ENCODE assay signal across 25 cellular contexts in genomic region chr12:51361419-51362016, GRCh38. TPM values are rescaled to one million over a fixed set of nuclear protein-coding genes. Genes with fewer than 3 reads are reported as not detected.
DNase-seq lines count a peak whose midpoint lies in the region; ATAC-seq and TF ChIP-seq lines count a peak whose summit lies in the region.
"Had no signal": no experiment of that assay in that cellular context is flagged by ENCODE, and none has a peak within 500 bp of the region (broad histone marks: within the 10 kb centered on the region; RNA-seq: fewer than 3 reads in every experiment).

No MANE protein-coding gene starts in this region.

- no peak overlapping the region for H3K4me3 Mint-ChIP-seq in T-helper 1 cell treated with Interleukin-12 subunit alpha and Interleukin-12 subunit beta and Interleukin-4 antibody, amounts not matched to agents 30 μg/mL and 1 μg/mL, for 36 hours
- H3K4me3 Mint-ChIP-seq: effector memory CD8-positive, alpha-beta T cell had no signal

- peaks cover 8% of the 10 kb centered on the region for H3K4me1 Mint-ChIP-seq in T-helper 1 cell treated with Interleukin-12 subunit alpha and Interleukin-12 subunit beta and Interleukin-4 antibody, amounts not matched to agents 30 μg/mL and 1 μg/mL, for 36 hours (ENCODE audit: low read depth)

- no peaks in the 10 kb centered on the region for H3K9me3 ChIP-seq in SK-N-SH

- H3K4me3 ChIP-seq in SK-N-SH (ENCODE audit: low read depth in 2 of 2, low read length in 1 of 2) = no peak overlapping the region

- H3K27ac ChIP-seq in SK-N-SH (ENCODE audit: low read depth in 2 of 2, low read length in 1 of 2) = no peak overlapping the region; a peak in 1 of 4 replicates
- H3K27ac ChIP-seq: WERI-Rb-1 had no signal

- no peak for ATAC-seq in HG02970 (IDR thresholded peaks at IDR 0.05; ENCODE audit: low FRiP score, unreplicated experiment)
- ATAC-seq: effector memory CD8-positive, alpha-beta T cell; left cardiac atrium had no signal

- WGBS in SK-N-SH (ENCODE audit: low lambda C conversion rate) = 83% methylated on average over 6 of the region's 7 CpGs

- no peak overlapping the region for H3K9ac ChIP-seq in SK-N-SH

- peaks cover 15% of the 10 kb centered on the region for H3K36me3 Mint-ChIP-seq in T-helper 1 cell treated with Interleukin-12 subunit alpha and Interleukin-12 subunit beta and Interleukin-4 antibody, amounts not matched to agents 30 μg/mL and 1 μg/mL, for 36 hours (ENCODE audit: low read depth)

- no peaks in the 10 kb centered on the region for H4K20me1 ChIP-seq in SK-N-SH (ENCODE audit: insufficient read depth)

- no peak overlapping the region for H2AFZ ChIP-seq in SK-N-SH (ENCODE audit: low read depth)

- POLR2A ChIA-PET in SK-N-SH (lab: Yijun Ruan, JAX) = no interaction called here

- H3K27me3 ChIP-seq in SK-N-SH (ENCODE audit: insufficient read depth) = no peaks in the 10 kb centered on the region

- CTCF ChIA-PET in SK-N-SH (lab: Yijun Ruan, JAX) = interaction anchor here (0.8 to 2.3 kb wide), 6 partner anchors 9 to 59 kb away, joined by 3 to 8 read pairs (median 4); no protein-coding TSS in a partner anchor

- no peaks in the 10 kb centered on the region for H3F3A ChIP-seq in SK-N-SH (replicated peaks; ENCODE audit: insufficient read depth)

- no peak for TF ChIP-seq POLR2A in erythroblast (IDR thresholded peaks at IDR 0.05; ENCODE audit: low read length)

- no peak for TF ChIP-seq EP300 in SK-N-SH (IDR thresholded peaks at IDR 0.05; ENCODE audit: borderline replicate concordance in 1 of 2, low read depth in 1 of 2, low read length in 1 of 2)

- no peaks in the 10 kb centered on the region for H3K79me2 ChIP-seq in SK-N-SH (ENCODE audit: insufficient read depth)

- peaks cover 0 to 9% of the 10 kb centered on the region in 2 experiments; a peak in 1 of 4 replicates for H3K4me1 ChIP-seq in SK-N-SH (ENCODE audit: control insufficient read depth in 1 of 2, insufficient read depth in 2 of 2, low read depth in 1 of 2, low read length in 1 of 2)

- DNase-seq in T-helper 1 cell = no peak
- no peak for DNase-seq in SK-N-SH
- peak; percentile 27 to 28 for DNase-seq in erythroblast (lab: John Stamatoyannopoulos, UW)
- peak; percentile 25 for DNase-seq in putamen (ENCODE audit: low spot score)
- DNase-seq in DMS53 (lab: John Stamatoyannopoulos, UW) = no peak
- no peak for DNase-seq in NCI-H446 treated with DMSO at 0.1 percent for 48 hours (lab: John Stamatoyannopoulos, UW)
- DNase-seq: 8988T; activated CD4-positive, alpha-beta T cell treated with anti-CD3 and anti-CD28 coated beads, Interleukin-2, amount 50 U/mL, for 48 hours; activated naive CD4-positive, alpha-beta T cell; effector memory CD8-positive, alpha-beta T cell; glutamatergic neuron; KG1; left cardiac atrium; NCI-H1930; NCI-H2227 treated with DMSO at 0.1 percent for 48 hours; NCI-H774; SHP77; stimulated activated CD4-positive, alpha-beta T cell treated with anti-CD3 and anti-CD28 coated beads, Interleukin-12 subunit alpha, Interleukin-12 subunit beta, amount 100 ng/mL, for 4 hours; stimulated activated CD8-positive, alpha-beta memory T cell treated with anti-CD3 and anti-CD28 coated beads, Interleukin-4, amount 100 ng/mL, for 48 hours; T-helper 2 cell; WERI-Rb-1 had no signal

- TF ChIP-seq CTCF in SK-N-SH (IDR thresholded peaks at IDR 0.05) = peak; percentile 35

- peaks cover 13% of the 10 kb centered on the region for H3K27me3 Mint-ChIP-seq in T-helper 1 cell treated with Interleukin-12 subunit alpha and Interleukin-12 subunit beta and Interleukin-4 antibody, amounts not matched to agents 30 μg/mL and 1 μg/mL, for 36 hours (ENCODE audit: low read depth)
- H3K27me3 Mint-ChIP-seq: effector memory CD8-positive, alpha-beta T cell had no signal

- H3K9me3 Mint-ChIP-seq in T-helper 1 cell treated with Interleukin-12 subunit alpha and Interleukin-12 subunit beta and Interleukin-4 antibody, amounts not matched to agents 30 μg/mL and 1 μg/mL, for 36 hours = no peaks in the 10 kb centered on the region
- H3K9me3 Mint-ChIP-seq: effector memory CD8-positive, alpha-beta T cell had no signal

- no peaks in the 10 kb centered on the region for H3K9me2 ChIP-seq in SK-N-SH

- peak; percentile 17; the same call in 1 of the 2 replicates for TF ChIP-seq RAD21 in SK-N-SH (IDR thresholded peaks at IDR 0.05; ENCODE audit: low read length)

- H3K36me3 ChIP-seq in SK-N-SH (replicated peaks in 1 of 2; ENCODE audit: control insufficient read depth in 1 of 2, insufficient read depth in 2 of 2, low read length in 1 of 2) = no peaks in the 10 kb centered on the region
- H3K36me3 ChIP-seq: WERI-Rb-1 had no signal

- peak overlapping the region; percentile 11 for H3K27ac Mint-ChIP-seq in T-helper 1 cell treated with Interleukin-12 subunit alpha and Interleukin-12 subunit beta and Interleukin-4 antibody, amounts not matched to agents 30 μg/mL and 1 μg/mL, for 36 hours
- H3K27ac Mint-ChIP-seq: effector memory CD8-positive, alpha-beta T cell had no signal

- no peak overlapping the region for H3K4me2 ChIP-seq in SK-N-SH

TF ChIP-seq in SK-N-SH, 30 proteins besides CTCF, POLR2A, EP300 and RAD21:
- TF ChIP-seq MEF2A (IDR thresholded peaks at IDR 0.05; ENCODE audit: borderline replicate concordance, low read depth) (no peak), USF2 (IDR thresholded peaks at IDR 0.05; ENCODE audit: borderline replicate concordance, low read depth, low read length) (no peak), ZBTB33 (IDR thresholded peaks at IDR 0.05; ENCODE audit: borderline replicate concordance, low read depth) (no peak)

RNA-seq across cellular contexts. Expression of gene CELA1, which starts 15.0 kb away (rescaled TPM):
- polyA plus RNA-seq in SK-N-SH (2012; rRNA removed) = 0.05 TPM in 1 of 2 replicates, not detected in the other
- 0.03 and 0.04 TPM in 2 replicates for polyA plus RNA-seq in SK-N-SH (2012; cell fraction: cytosol; rRNA removed)
- polyA plus RNA-seq in SK-N-SH (2012; cell fraction: nucleus; rRNA removed) = not detected in 2 replicates
- polyA plus RNA-seq: BJ, neural cell had no signal

RNA-seq across cellular contexts. Expression of gene GALNT6, which starts 29.7 kb away (rescaled TPM):
- 0.47 and 0.74 TPM in 2 replicates for polyA plus RNA-seq in SK-N-SH (2012; rRNA removed)
- polyA plus RNA-seq in SK-N-SH (2012; cell fraction: cytosol; rRNA removed) = 0.39 and 0.72 TPM in 2 replicates
- 0.19 and 0.51 TPM in 2 replicates for polyA plus RNA-seq in SK-N-SH (2012; cell fraction: nucleus; rRNA removed)
- polyA plus RNA-seq: neural cell had no signal

RNA-seq across cellular contexts. Expression of gene BIN2, which starts 37.5 kb away (rescaled TPM):
- polyA plus RNA-seq in SK-N-SH (2012; rRNA removed) = not detected in 2 replicates
- not detected in 2 replicates for polyA plus RNA-seq in SK-N-SH (2012; cell fraction: cytosol; rRNA removed)
- not detected in 2 replicates for polyA plus RNA-seq in SK-N-SH (2012; cell fraction: nucleus; rRNA removed)
- polyA plus RNA-seq: BJ, neural cell had no signal

Comparison
In these comparisons a context has a peak if more than half of its experiments do, and no peak if none do; other contexts are left out.
1. DNase-seq: peak in erythroblast (2 of 2) and putamen (single experiment); none in T-helper 1 cell (0 of 5), SK-N-SH (single experiment), DMS53 (single experiment) and NCI-H446 treated with DMSO at 0.1 percent for 48 hours (single experiment).